Comparison of ENCODE assay signal across 8 cellular contexts in genomic region chr16:4626396-4626795, GRCh38. TPM values are rescaled to one million over a fixed set of nuclear protein-coding genes. Genes with fewer than 3 reads are reported as not detected.
DNase-seq lines count a peak whose midpoint lies in the region; ATAC-seq and TF ChIP-seq lines count a peak whose summit lies in the region.

No MANE protein-coding gene starts in this region.

- intact Hi-C loops in PC-9 (cut with micrococcal nuclease; ENCODE audit: unreplicated experiment), result no loop called here

- H3K4me1 Mint-ChIP-seq in progenitor cell of endocrine pancreas (ENCODE audit: low read depth), result peaks cover 17% of the 10 kb centered on the region

- DNase-seq in PC-9, result no peak
- no peak for DNase-seq in epithelial cell of esophagus (ENCODE audit: low read depth)
- no peak for DNase-seq in progenitor cell of endocrine pancreas (ENCODE audit: low spot score, unreplicated experiment)
- no peak for DNase-seq in AG08396 (ENCODE audit: low spot score)
- DNase-seq in GM10266 (ENCODE audit: extremely low spot score), result no peak

- no peak for ATAC-seq in HG02973 (IDR thresholded peaks at IDR 0.05; ENCODE audit: unreplicated experiment)
- ATAC-seq in HG02759 (IDR thresholded peaks at IDR 0.05; ENCODE audit: unreplicated experiment), result no peak

- peak overlapping the region; percentile 90 for H3K4me3 ChIP-seq in DOHH2 (ENCODE audit: low read length)
- H3K4me3 ChIP-seq in PC-9, result peak overlapping the region; percentile 99; the same call in 1 of the 2 replicates
- H3K4me3 ChIP-seq in epithelial cell of esophagus (ENCODE audit: low read length), result peak overlapping the region; percentile 84

- H3K27ac Mint-ChIP-seq in progenitor cell of endocrine pancreas, result no peak overlapping the region

- no peak overlapping the region for H2AFZ ChIP-seq in PC-9

- peaks cover 22% of the 10 kb centered on the region for H3K4me1 ChIP-seq in DOHH2 (ENCODE audit: control insufficient read depth, low read length)
- H3K4me1 ChIP-seq in PC-9 (replicated peaks; ENCODE audit: insufficient read depth), result peaks cover 7% of the 10 kb centered on the region

- no peaks in the 10 kb centered on the region for H3K27me3 ChIP-seq in DOHH2 (ENCODE audit: control insufficient read depth, low read length)
- no peaks in the 10 kb centered on the region for H3K27me3 ChIP-seq in PC-9 (ENCODE audit: insufficient read depth, low read depth)

- peak overlapping the region; percentile 92 for H3K4me2 ChIP-seq in DOHH2 (ENCODE audit: low read length)
- peak overlapping the region; percentile 97 for H3K4me2 ChIP-seq in PC-9

- no peaks in the 10 kb centered on the region for H3K27me3 Mint-ChIP-seq in progenitor cell of endocrine pancreas

- H3F3A ChIP-seq in DOHH2 (ENCODE audit: control insufficient read depth, insufficient read depth) (no peaks in the 10 kb centered on the region), PC-9 (ENCODE audit: insufficient read depth, low read depth) (peaks cover 12% of the 10 kb centered on the region)

- no TSS peak for BruUV-seq in PC-9 (replicated peaks; lab: Mats Ljungman, UMichigan)

- H3K9me2 ChIP-seq in DOHH2 (replicated peaks; ENCODE audit: control insufficient read depth, low read length) (no peaks in the 10 kb centered on the region), PC-9 (ENCODE audit: insufficient read depth) (no peaks in the 10 kb centered on the region)

- peaks cover 11% of the 10 kb centered on the region for H3K36me3 ChIP-seq in DOHH2 (ENCODE audit: control insufficient read depth, low read length)
- no peaks in the 10 kb centered on the region for H3K36me3 ChIP-seq in PC-9 (ENCODE audit: low read depth)

- H3K9me3 Mint-ChIP-seq in progenitor cell of endocrine pancreas (ENCODE audit: low read depth), result peaks cover 5% of the 10 kb centered on the region

- TF ChIP-seq CTCF in DOHH2 (IDR thresholded peaks at IDR 0.05; ENCODE audit: low read depth, low read length, poor library complexity, severe bottlenecking), result no peak
- TF ChIP-seq CTCF in PC-9 (conservative IDR thresholded peaks at IDR 0.05), result no peak
- TF ChIP-seq CTCF in epithelial cell of esophagus (IDR thresholded peaks at IDR 0.05; ENCODE audit: insufficient read depth, low read depth, low read length, missing control alignments), result no peak
- TF ChIP-seq CTCF in progenitor cell of endocrine pancreas (IDR thresholded peaks at IDR 0.05; ENCODE audit: unreplicated experiment), result no peak
- no peak for TF ChIP-seq CTCF in GM10266 (IDR thresholded peaks at IDR 0.05; ENCODE audit: control insufficient read depth, insufficient read depth, low read depth, missing control alignments)

- CTCF ChIA-PET in PC-9 (lab: Charles Lee), result no interaction called here

- peak overlapping the region; percentile 98 for H3K4me3 Mint-ChIP-seq in progenitor cell of endocrine pancreas (ENCODE audit: low read depth)

- H3K27ac ChIP-seq in DOHH2 (ENCODE audit: low read depth, low read length) (no peak overlapping the region), PC-9 (no peak overlapping the region)

- POLR2A ChIA-PET in PC-9 (lab: Charles Lee; ENCODE audit: unreplicated experiment), result no interaction called here

- H3K9me3 ChIP-seq in DOHH2 (ENCODE audit: control insufficient read depth, insufficient read depth, low read length) (no peaks in the 10 kb centered on the region; the same call in 1 of the 2 replicates), PC-9 (ENCODE audit: insufficient read depth, low read depth) (0 out of 2 replicates have a peak, but pooled peaks cover 4% of the 10 kb centered on the region)

- peaks cover 62% of the 10 kb centered on the region for H3K79me2 ChIP-seq in DOHH2 (ENCODE audit: control insufficient read depth, low read length)
- H3K79me2 ChIP-seq in PC-9 (ENCODE audit: low read depth), result peaks cover 66% of the 10 kb centered on the region

- peaks cover 17% of the 10 kb centered on the region; the same call in 1 of the 2 replicates for H4K20me1 ChIP-seq in DOHH2 (ENCODE audit: control insufficient read depth, insufficient read depth, low read depth, low read length)
- peaks cover 25% of the 10 kb centered on the region for H4K20me1 ChIP-seq in PC-9 (ENCODE audit: insufficient read depth)

- H3K36me3 Mint-ChIP-seq in progenitor cell of endocrine pancreas (ENCODE audit: insufficient read depth), result peaks cover 13% of the 10 kb centered on the region

RNA-seq across cellular contexts. Expression of gene MGRN1, which starts 1.8 kb away (rescaled TPM):
- total RNA-seq in PC-9 (2021), result 67.9 and 70.4 TPM in 2 replicates
- 104 and 105 TPM in 2 replicates for total RNA-seq in progenitor cell of endocrine pancreas

RNA-seq across cellular contexts. Expression of gene UBALD1, which starts 11.7 kb away (rescaled TPM):
- total RNA-seq in PC-9 (2021), result 58.4 and 68.7 TPM in 2 replicates
- total RNA-seq in progenitor cell of endocrine pancreas, result 39.0 and 39.4 TPM in 2 replicates
